In the genomic region with DNA sequence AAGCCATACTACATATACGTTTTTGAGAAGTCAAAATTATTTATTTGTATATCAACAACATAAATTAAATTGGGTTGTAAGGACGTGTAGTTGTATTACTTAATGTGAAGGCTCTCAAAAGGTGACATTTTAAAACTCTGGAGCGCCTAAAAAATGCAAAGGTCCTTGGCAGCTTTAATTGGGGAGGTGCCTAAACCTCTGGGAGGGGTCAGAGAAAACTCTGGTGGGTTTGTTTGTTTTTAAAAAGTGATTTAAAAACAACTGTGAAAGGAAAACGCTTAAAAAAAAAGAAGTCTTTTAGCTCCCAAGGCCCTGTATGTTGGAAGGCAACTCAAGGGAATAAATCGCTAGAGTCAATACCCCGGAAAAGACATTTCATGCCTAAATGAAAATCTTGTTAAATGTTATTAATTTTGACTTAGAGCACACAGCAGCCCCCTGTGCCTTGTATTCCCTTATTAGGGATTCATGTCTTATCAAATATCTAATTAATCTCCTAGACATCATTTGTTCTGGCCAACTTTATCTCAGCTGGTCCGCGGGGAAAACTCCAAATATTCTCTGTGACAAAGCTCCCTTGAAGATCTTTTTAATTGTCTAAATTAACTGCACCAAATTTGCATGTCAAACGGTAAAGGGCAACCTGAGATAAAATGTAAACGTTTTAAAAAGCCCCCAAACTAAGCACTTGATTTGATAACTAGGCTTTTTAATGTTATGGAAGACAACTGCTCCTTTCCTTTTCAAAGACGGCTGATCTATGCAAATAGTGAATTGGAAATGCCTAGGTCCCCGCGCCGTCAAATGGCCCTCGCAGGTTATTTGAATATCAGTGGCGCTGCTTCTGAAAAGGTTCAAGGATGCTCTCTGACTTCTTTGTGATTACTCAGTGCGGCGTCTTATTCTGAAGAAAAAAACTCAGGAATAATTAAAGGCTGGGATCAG, we compare ENCODE assay signal across 16 cellular contexts. TPM values are rescaled to one million over a fixed set of nuclear protein-coding genes. Genes with fewer than 3 reads are reported as not detected.
A peak's percentile ranks its signal among the peaks of the same experiment; 100 is the strongest.
DNase-seq lines count a peak whose midpoint lies in the region; ATAC-seq and TF ChIP-seq lines count a peak whose summit lies in the region.
"Had no signal": no experiment of that assay in that cellular context is flagged by ENCODE, and none has a peak within 500 bp of the region (broad histone marks: within the 10 kb centered on the region; RNA-seq: fewer than 3 reads in every experiment).

No MANE protein-coding gene starts in this region.

- no peak overlapping the region for H3K27ac ChIP-seq in HEK293 (ENCODE audit: extremely low read depth, low read depth, low read length)
- H3K27ac ChIP-seq: psoas muscle had no signal

- H3K4me1 Mint-ChIP-seq in activated CD4-positive, alpha-beta memory T cell treated with anti-CD3 and anti-CD28 coated beads for 36 hours (ENCODE audit: low read depth), result peaks cover 45% of the 10 kb centered on the region
- H3K4me1 Mint-ChIP-seq in nephron progenitor cell (peaks cover 55% of the 10 kb centered on the region), osteocyte (ENCODE audit: unreplicated experiment) (peaks cover 32% of the 10 kb centered on the region)

- H3K27ac Mint-ChIP-seq in activated CD4-positive, alpha-beta memory T cell treated with anti-CD3 and anti-CD28 coated beads for 36 hours, result peak overlapping the region; percentile 24
- H3K27ac Mint-ChIP-seq in nephron progenitor cell, result no peak overlapping the region
- no peak overlapping the region for H3K27ac Mint-ChIP-seq in osteocyte (ENCODE audit: unreplicated experiment)

- no peak overlapping the region for H3K4me3 Mint-ChIP-seq in activated CD4-positive, alpha-beta memory T cell treated with anti-CD3 and anti-CD28 coated beads for 36 hours
- H3K4me3 Mint-ChIP-seq in nephron progenitor cell (peak overlapping the region; percentile 85), osteocyte (ENCODE audit: unreplicated experiment) (no peak overlapping the region)
- H3K4me3 Mint-ChIP-seq: memory B cell had no signal

- CTCF ChIA-PET in HEK293 (lab: Yijun Ruan, JAX), result interaction anchor here (0.5 to 0.6 kb wide), 3 partner anchors 15 to 1407 kb away, joined by 3 to 4 read pairs (median 3); no protein-coding TSS in a partner anchor
- CTCF ChIA-PET in activated CD4-positive, alpha-beta memory T cell treated with anti-CD3 and anti-CD28 coated beads for 36 hours (lab: Charles Lee), result no interaction called here

- TF ChIP-seq CTCF in HEK293 (tag by site-specific recombination; IDR thresholded peaks at IDR 0.05), result no peak
- no peak for TF ChIP-seq CTCF in nephron progenitor cell (IDR thresholded peaks at IDR 0.05)
- no peak for TF ChIP-seq CTCF in osteocyte (IDR thresholded peaks at IDR 0.05)

- POLR2A ChIA-PET in HEK293 (lab: Yijun Ruan, JAX), result interaction anchor here (1.2 kb wide), 1 partner anchor 373 kb away, joined by 3 read pairs; no protein-coding TSS in a partner anchor
- POLR2A ChIA-PET in activated CD4-positive, alpha-beta memory T cell treated with anti-CD3 and anti-CD28 coated beads for 36 hours (lab: Charles Lee), result no interaction called here

- H3K36me3 ChIP-seq in HEK293 (ENCODE audit: control insufficient read depth in 2 of 2, insufficient read depth in 1 of 2, low read length in 2 of 2), result no peaks in the 10 kb centered on the region

- peaks cover 59% of the 10 kb centered on the region for H3K27me3 Mint-ChIP-seq in activated CD4-positive, alpha-beta memory T cell treated with anti-CD3 and anti-CD28 coated beads for 36 hours
- H3K27me3 Mint-ChIP-seq in nephron progenitor cell (ENCODE audit: low read depth, poor library complexity), result peaks cover 78% of the 10 kb centered on the region
- peaks cover 63% of the 10 kb centered on the region for H3K27me3 Mint-ChIP-seq in osteocyte (ENCODE audit: unreplicated experiment)

- no peaks in the 10 kb centered on the region for H3K9me3 Mint-ChIP-seq in activated CD4-positive, alpha-beta memory T cell treated with anti-CD3 and anti-CD28 coated beads for 36 hours
- H3K9me3 Mint-ChIP-seq in nephron progenitor cell (no peaks in the 10 kb centered on the region), osteocyte (ENCODE audit: unreplicated experiment) (no peaks in the 10 kb centered on the region)
- H3K9me3 Mint-ChIP-seq: memory B cell had no signal

- H3K9me3 ChIP-seq in HEK293 (ENCODE audit: control insufficient read depth, insufficient read depth, low read depth, low read length), result no peaks in the 10 kb centered on the region
- H3K9me3 ChIP-seq: psoas muscle had no signal

- no peak for ATAC-seq in HG03439 (IDR thresholded peaks at IDR 0.05; ENCODE audit: unreplicated experiment)
- no peak for ATAC-seq in sciatic nerve
- ATAC-seq: psoas muscle had no signal

- no peaks in the 10 kb centered on the region for H3K36me3 Mint-ChIP-seq in activated CD4-positive, alpha-beta memory T cell treated with anti-CD3 and anti-CD28 coated beads for 36 hours
- H3K36me3 Mint-ChIP-seq in nephron progenitor cell (ENCODE audit: low read depth) (no peaks in the 10 kb centered on the region), osteocyte (ENCODE audit: unreplicated experiment) (no peaks in the 10 kb centered on the region)
- H3K36me3 Mint-ChIP-seq: memory B cell had no signal

- intact Hi-C loops in activated CD4-positive, alpha-beta memory T cell treated with anti-CD3 and anti-CD28 coated beads for 36 hours (cut with micrococcal nuclease), result loop anchor here (10.0 kb wide), 1 partner anchor 1796 kb away; no protein-coding TSS in a partner anchor
- intact Hi-C loops in sciatic nerve (cut with DNase I), result loop anchor here (10.0 kb wide), 1 partner anchor 1756 kb away; a partner anchor contains a TSS

- no peaks in the 10 kb centered on the region for H3K4me1 ChIP-seq in HEK293 (ENCODE audit: control insufficient read depth, insufficient read depth, low read length)

- peak overlapping the region; percentile 12 for H3K4me3 ChIP-seq in HEK293 (ENCODE audit: low read depth, low read length)

- DNase-seq in NCI-H748 (lab: John Stamatoyannopoulos, UW; ENCODE audit: unreplicated experiment) (peak; percentile 22), NCI-H748 treated with DMSO at 0.1 percent for 48 hours (lab: John Stamatoyannopoulos, UW) (no peak), nephron progenitor cell (peak; percentile 23), sciatic nerve (ENCODE audit: low spot score) (no peak), osteocyte (ENCODE audit: extremely low spot score, unreplicated experiment) (no peak)
- no peak for DNase-seq in activated CD4-positive, alpha-beta memory T cell treated with anti-CD3 and anti-CD28 coated beads for 36 hours
- DNase-seq: cortex of kidney; DMS153; immature natural killer cell; psoas muscle; SHP77 treated with DMSO at 0.1 percent for 48 hours; stimulated activated CD4-positive, alpha-beta T cell treated with anti-CD3 and anti-CD28 coated beads, Interleukin-1b, Interleukin-23, amount 100 ng/mL, for 48 hours had no signal

TF ChIP-seq in HEK293, 187 proteins besides CTCF, POLR2A, EP300 and RAD21:
- TF ChIP-seq ZNF174 (tag by site-specific recombination; IDR thresholded peaks at IDR 0.05) (no peak), MEIS1 (CRISPR knock-in tag; IDR thresholded peaks at IDR 0.05; ENCODE audit: borderline replicate concordance) (no peak), ZNF670 (tag by site-specific recombination; IDR thresholded peaks at IDR 0.05; ENCODE audit: low read depth) (no peak), ZNF202 (tag by site-specific recombination; IDR thresholded peaks at IDR 0.05; ENCODE audit: borderline replicate concordance) (no peak), ZNF335 (tag by site-specific recombination; conservative IDR thresholded peaks at IDR 0.05) (peak; percentile 13; the same call in 1 of the 2 replicates)
TF ChIP-seq in HEK293: peak in this region for 1.

RNA-seq across cellular contexts. Expression of a gene that starts 4.1 kb away (rescaled TPM):
- total RNA-seq in activated CD4-positive, alpha-beta memory T cell treated with anti-CD3 and anti-CD28 coated beads for 36 hours, result not detected
- total RNA-seq in sciatic nerve, result not detected
- total RNA-seq in osteocyte, result not detected in 2 replicates
- total RNA-seq: NCI-H460 had no signal

RNA-seq across cellular contexts. Expression of a gene that starts 56.6 kb away (rescaled TPM):
- 10 to 100 TPM; 12.4 to 12.9 TPM for total RNA-seq in activated CD4-positive, alpha-beta memory T cell treated with anti-CD3 and anti-CD28 coated beads for 36 hours
- total RNA-seq in sciatic nerve (25.0 TPM), osteocyte (35.1 and 35.2 TPM in 2 replicates)

Comparison
In these comparisons a context has a peak if more than half of its experiments do, and no peak if none do; other contexts are left out.
1. DNase-seq: peak in NCI-H748 (single experiment) and nephron progenitor cell (single experiment); none in NCI-H748 treated with DMSO at 0.1 percent for 48 hours (single experiment), activated CD4-positive, alpha-beta memory T cell treated with anti-CD3 and anti-CD28 coated beads for 36 hours (single experiment), sciatic nerve (single experiment) and osteocyte (single experiment).